In the genomic region with DNA sequence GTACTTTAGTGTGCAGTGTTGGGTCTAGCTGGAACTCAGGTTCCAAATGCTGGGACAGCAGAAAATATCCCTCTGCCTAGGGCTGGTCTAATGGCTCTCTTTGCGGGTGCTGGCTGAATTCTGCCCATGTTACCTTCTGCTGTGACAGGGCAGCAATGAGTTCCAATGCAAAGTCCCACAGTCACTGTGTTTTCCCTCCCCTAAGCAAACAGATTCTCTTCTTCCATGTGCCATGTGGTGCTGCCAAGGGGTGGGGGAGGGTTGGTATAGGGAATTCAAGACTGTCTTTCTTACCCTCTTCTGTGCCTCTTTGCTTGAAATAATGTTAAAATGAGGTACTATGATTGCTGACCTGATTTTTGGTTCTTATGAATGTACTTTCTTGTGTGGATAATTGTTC, we compare ENCODE assay signal across 20 cellular contexts.
"Had no signal": no experiment of that assay in that cellular context is flagged by ENCODE, and none has a peak within 500 bp of the region (broad histone marks: within the 10 kb centered on the region; RNA-seq: fewer than 3 reads in every experiment).

No MANE protein-coding gene starts in this region.

- H3K27ac ChIP-seq: SJCRH30 had no signal

- DNase-seq: IMR-90, Karpas-422, KG1, MG63, NCI-H1092, NCI-H1105 treated with DMSO at 0.1 percent for 48 hours, NCI-H1417 treated with DMSO at 0.1 percent for 48 hours, NCI-H146, NCI-H1694 treated with DMSO at 0.1 percent for 48 hours, NCI-H1930, NCI-H2081, NCI-H2107, NCI-H2227 treated with DMSO at 0.1 percent for 48 hours, NCI-H524, NCI-H526 treated with DMSO at 0.1 percent for 48 hours, NCI-H774, SHP77 treated with DMSO at 0.1 percent for 48 hours, SJCRH30 had no signal

- H3K27me3 ChIP-seq: MG63, SJCRH30 had no signal

- ATAC-seq: SK-N-SH treated with all-trans-retinoic acid at 6 μM for 48 hours had no signal

- H3K36me3 ChIP-seq: SJCRH30 had no signal

- H3K4me1 ChIP-seq: SJCRH30 had no signal

- H3K4me3 ChIP-seq: MG63, SJCRH30 had no signal

- H3K9me3 ChIP-seq: SJCRH30 had no signal

- FAIRE-seq: RCC 7860 had no signal
